22 cellular contexts compared by ENCODE assay signal in the genomic region with DNA sequence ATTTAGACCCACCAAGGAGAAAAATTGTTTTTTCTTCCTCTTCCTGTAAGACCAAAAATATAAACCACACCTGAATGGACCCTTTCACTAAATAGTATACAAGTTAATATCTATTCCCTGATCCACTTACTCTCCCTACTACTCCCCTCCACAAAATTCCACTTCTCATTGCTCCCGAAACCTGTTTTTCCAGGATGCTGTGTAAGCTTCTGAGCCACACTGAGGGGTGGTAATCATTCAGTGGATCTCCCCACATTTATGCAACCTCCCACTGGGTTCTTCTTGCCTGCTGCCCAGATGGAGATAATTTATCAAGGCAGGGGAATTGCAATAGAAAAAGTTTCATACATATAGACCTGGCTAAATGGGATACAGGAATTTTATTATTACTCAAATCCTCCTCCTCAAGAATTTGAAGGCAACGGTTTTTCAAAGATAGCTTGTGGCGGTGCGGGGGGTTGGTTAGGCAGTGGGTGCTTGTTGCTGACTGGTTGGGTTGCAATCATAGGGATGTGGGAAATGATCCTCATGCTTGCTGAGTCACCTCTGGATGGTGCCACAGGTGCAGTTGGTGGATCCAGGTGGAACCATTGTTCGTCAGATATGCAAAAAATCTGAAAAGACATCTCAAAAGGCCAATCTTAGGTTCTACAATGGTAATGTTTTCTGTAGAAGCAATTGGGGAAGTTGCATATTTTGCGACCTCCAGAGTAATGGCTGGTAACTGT.
"Had no signal": no experiment of that assay in that cellular context is flagged by ENCODE, and none has a peak within 500 bp of the region (broad histone marks: within the 10 kb centered on the region; RNA-seq: fewer than 3 reads in every experiment).

No MANE protein-coding gene starts in this region.

- H2AFZ ChIP-seq: hepatocyte had no signal

- H3K9me3 ChIP-seq: colonic mucosa, psoas muscle, right lobe of liver, testis, tibial nerve had no signal

- H3K27ac ChIP-seq: colonic mucosa, foreskin keratinocyte, hepatocyte, psoas muscle, right lobe of liver, testis, tibial nerve had no signal

- DNase-seq: colonic mucosa; dermis blood vessel endothelial cell; endodermal cell; erythroblast; foreskin keratinocyte; head of caudate nucleus; left colon; left ventricle myocardium superior; mesenchymal stem cell; naive thymus-derived CD4-positive, alpha-beta T cell; nephron progenitor cell; psoas muscle; retina; right lobe of liver; stimulated activated CD4-positive, alpha-beta T cell treated with anti-CD3 and anti-CD28 coated beads, Interleukin-4, amount 100 ng/mL, for 1 hour; stimulated activated naive CD8-positive, alpha-beta T cell treated with anti-CD3 and anti-CD28 coated beads, Interleukin-15, amount 100 ng/mL, for 72 hours; testis had no signal

- H3K36me3 Mint-ChIP-seq: naive thymus-derived CD4-positive, alpha-beta T cell; stimulated activated memory B cell treated with anti-CD40 and anti-IgM and Interleukin-4, amounts not matched to agents 10 μg/mL and 1 μg/mL and 100 μg/mL, for 72 hours had no signal

- H3K27me3 Mint-ChIP-seq: naive thymus-derived CD4-positive, alpha-beta T cell; stimulated activated memory B cell treated with anti-CD40 and anti-IgM and Interleukin-4, amounts not matched to agents 10 μg/mL and 1 μg/mL and 100 μg/mL, for 72 hours; stimulated activated naive CD8-positive, alpha-beta T cell treated with anti-CD3 and anti-CD28 coated beads, Interleukin-15, amount 100 ng/mL, for 72 hours had no signal

- H3K4me1 ChIP-seq: colonic mucosa, foreskin keratinocyte, psoas muscle, right lobe of liver, testis, tibial nerve had no signal

- FAIRE-seq: endothelial cell of umbilical vein had no signal

- H3K4me2 ChIP-seq: hepatocyte had no signal

- H3K36me3 ChIP-seq: colonic mucosa, right lobe of liver, tibial nerve had no signal

- ATAC-seq: foreskin keratinocyte; left colon; left ventricle myocardium superior; naive thymus-derived CD4-positive, alpha-beta T cell; psoas muscle; right lobe of liver; stimulated activated memory B cell treated with anti-CD40 and anti-IgM and Interleukin-4, amounts not matched to agents 10 μg/mL and 1 μg/mL and 100 μg/mL, for 72 hours; stimulated activated naive CD8-positive, alpha-beta T cell treated with anti-CD3 and anti-CD28 coated beads, Interleukin-15, amount 100 ng/mL, for 72 hours had no signal

- H3K4me3 Mint-ChIP-seq: endodermal cell; naive thymus-derived CD4-positive, alpha-beta T cell; nephron progenitor cell; stimulated activated memory B cell treated with anti-CD40 and anti-IgM and Interleukin-4, amounts not matched to agents 10 μg/mL and 1 μg/mL and 100 μg/mL, for 72 hours; stimulated activated naive CD8-positive, alpha-beta T cell treated with anti-CD3 and anti-CD28 coated beads, Interleukin-15, amount 100 ng/mL, for 72 hours had no signal

- H3K27ac Mint-ChIP-seq: endodermal cell; naive thymus-derived CD4-positive, alpha-beta T cell; nephron progenitor cell; stimulated activated memory B cell treated with anti-CD40 and anti-IgM and Interleukin-4, amounts not matched to agents 10 μg/mL and 1 μg/mL and 100 μg/mL, for 72 hours; stimulated activated naive CD8-positive, alpha-beta T cell treated with anti-CD3 and anti-CD28 coated beads, Interleukin-15, amount 100 ng/mL, for 72 hours had no signal

- H3K4me1 Mint-ChIP-seq: endodermal cell; naive thymus-derived CD4-positive, alpha-beta T cell; nephron progenitor cell; stimulated activated memory B cell treated with anti-CD40 and anti-IgM and Interleukin-4, amounts not matched to agents 10 μg/mL and 1 μg/mL and 100 μg/mL, for 72 hours; stimulated activated naive CD8-positive, alpha-beta T cell treated with anti-CD3 and anti-CD28 coated beads, Interleukin-15, amount 100 ng/mL, for 72 hours had no signal

- H3K27me3 ChIP-seq: colonic mucosa, foreskin keratinocyte, hepatocyte, right lobe of liver, testis, tibial nerve had no signal

- H3K9me3 Mint-ChIP-seq: endodermal cell, nephron progenitor cell had no signal

- H3K4me3 ChIP-seq: colonic mucosa, hepatocyte, lung, psoas muscle, right lobe of liver, testis, tibial nerve had no signal

- H3K79me2 ChIP-seq: hepatocyte had no signal
